ENCODE assay signal across 10 cellular contexts in the genomic region with DNA sequence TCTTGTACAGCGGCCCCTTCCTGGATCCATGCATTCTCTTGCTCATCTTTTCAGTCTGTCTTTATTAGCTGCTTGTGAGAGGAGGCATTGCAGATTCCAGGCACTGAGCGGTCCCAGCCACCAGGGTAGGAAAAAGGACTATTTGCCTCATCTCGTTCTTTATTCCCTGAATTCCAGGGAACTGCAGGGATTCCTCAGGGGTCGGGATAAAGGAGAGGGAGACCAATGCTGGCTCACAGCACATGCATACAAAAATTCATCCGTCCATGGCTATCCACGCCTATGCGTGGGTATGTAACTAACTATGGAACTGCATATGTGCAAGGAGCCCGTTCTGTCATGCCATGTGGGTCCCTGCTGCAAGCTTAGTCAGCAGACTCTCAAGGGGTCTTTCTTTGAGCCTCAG. TPM values are rescaled to one million over a fixed set of nuclear protein-coding genes. Genes with fewer than 3 reads are reported as not detected.
DNase-seq lines count a peak whose midpoint lies in the region; ATAC-seq and TF ChIP-seq lines count a peak whose summit lies in the region.
"Had no signal": no experiment of that assay in that cellular context is flagged by ENCODE, and none has a peak within 500 bp of the region (broad histone marks: within the 10 kb centered on the region; RNA-seq: fewer than 3 reads in every experiment).

No MANE protein-coding gene starts in this region.

- CTCF ChIA-PET in activated CD8-positive, alpha-beta T cell treated with anti-CD3 and anti-CD28 coated beads, Interleukin-2, amount 10 ng/mL, durations not matched to agents 7 days and 5 days (lab: Charles Lee) = no interaction called here

- H3K4me3 Mint-ChIP-seq in brain = peak overlapping the region; percentile 88 to 96 (median 91)
- no peak overlapping the region for H3K4me3 Mint-ChIP-seq in activated CD8-positive, alpha-beta T cell treated with anti-CD3 and anti-CD28 coated beads, Interleukin-2, amount 10 ng/mL, durations not matched to agents 7 days and 5 days

- H2BK15ac ChIP-seq in mesendoderm (replicated peaks; ENCODE audit: low read depth) = no peak overlapping the region

- H3K27ac Mint-ChIP-seq in brain = peak overlapping the region; percentile 34 to 100 (median 95)
- H3K27ac Mint-ChIP-seq in activated CD8-positive, alpha-beta T cell treated with anti-CD3 and anti-CD28 coated beads, Interleukin-2, amount 10 ng/mL, durations not matched to agents 7 days and 5 days = no peak overlapping the region

- H3K4me3 ChIP-seq in mesendoderm (ENCODE audit: low read length) = no peak overlapping the region
- no peak overlapping the region for H3K4me3 ChIP-seq in colonic mucosa

- no peak overlapping the region for H3K56ac ChIP-seq in mesendoderm (ENCODE audit: low read length)

- no peaks in the 10 kb centered on the region for H3K9me3 ChIP-seq in colonic mucosa

- H4K8ac ChIP-seq in mesendoderm (ENCODE audit: low read depth, low read length) = no peak overlapping the region

- H2AK5ac ChIP-seq in mesendoderm (ENCODE audit: low read length) = no peak overlapping the region

- no peak overlapping the region for H2BK120ac ChIP-seq in mesendoderm (ENCODE audit: low read depth, low read length)

- no peaks in the 10 kb centered on the region for H3K79me1 ChIP-seq in mesendoderm (ENCODE audit: low read length)

- peaks cover 30% of the 10 kb centered on the region for H3K27me3 Mint-ChIP-seq in brain
- H3K27me3 Mint-ChIP-seq in activated CD8-positive, alpha-beta T cell treated with anti-CD3 and anti-CD28 coated beads, Interleukin-2, amount 10 ng/mL, durations not matched to agents 7 days and 5 days (ENCODE audit: low read depth) = peaks cover 48% of the 10 kb centered on the region

- H3K4me2 ChIP-seq in mesendoderm (ENCODE audit: low read length) = peak overlapping the region; percentile 8

- no peak overlapping the region for H3K23ac ChIP-seq in mesendoderm (ENCODE audit: low read length)

- no peaks in the 10 kb centered on the region for H3K9me3 Mint-ChIP-seq in brain
- H3K9me3 Mint-ChIP-seq in activated CD8-positive, alpha-beta T cell treated with anti-CD3 and anti-CD28 coated beads, Interleukin-2, amount 10 ng/mL, durations not matched to agents 7 days and 5 days (ENCODE audit: insufficient read depth) = no peaks in the 10 kb centered on the region

- H3K4ac ChIP-seq in mesendoderm (ENCODE audit: low read depth, low read length) = no peak overlapping the region

- ATAC-seq in GM19463 (IDR thresholded peaks at IDR 0.05; ENCODE audit: unreplicated experiment) = no peak
- ATAC-seq in HG03469 (IDR thresholded peaks at IDR 0.05; ENCODE audit: unreplicated experiment) = no peak
- ATAC-seq in activated CD8-positive, alpha-beta T cell treated with anti-CD3 and anti-CD28 coated beads, Interleukin-2, amount 10 ng/mL, durations not matched to agents 7 days and 5 days = no peak

- TF ChIP-seq CTCF in brain (conservative IDR thresholded peaks at IDR 0.05) (no peak), colonic mucosa (IDR thresholded peaks at IDR 0.05) (no peak)

- DNase-seq in AG20443 (ENCODE audit: low spot score) (peak; percentile 14), ELF-1 (ENCODE audit: low read depth, low spot score) (peak; percentile 25), mesendoderm (peak; percentile 62), colonic mucosa (no peak)
- DNase-seq in activated CD8-positive, alpha-beta T cell treated with anti-CD3 and anti-CD28 coated beads, Interleukin-2, amount 10 ng/mL, durations not matched to agents 7 days and 5 days = no peak
- DNase-seq: DMS153, KG1 had no signal

- H3K4me1 Mint-ChIP-seq in brain = peaks cover 18% of the 10 kb centered on the region
- H3K4me1 Mint-ChIP-seq in activated CD8-positive, alpha-beta T cell treated with anti-CD3 and anti-CD28 coated beads, Interleukin-2, amount 10 ng/mL, durations not matched to agents 7 days and 5 days (ENCODE audit: low read depth) = peaks cover 4% of the 10 kb centered on the region

- intact Hi-C loops in colonic mucosa (cut with DNase I) = no loop called here

- H3K27ac ChIP-seq in mesendoderm (ENCODE audit: low read depth, low read length) (no peak overlapping the region), colonic mucosa (no peak overlapping the region)

- H2BK5ac ChIP-seq in mesendoderm (ENCODE audit: low read length) = no peak overlapping the region

- no CpG with 5 or more reads among the region's 8 CpGs for WGBS in mesendoderm (ENCODE audit: extremely low coverage, insufficient coverage, low lambda C conversion rate)

- H3K9ac ChIP-seq in mesendoderm (ENCODE audit: low read length) (no peak overlapping the region), colonic mucosa (ENCODE audit: low read depth in 2 of 2, low read length in 2 of 2) (no peak overlapping the region)

- POLR2A ChIA-PET in activated CD8-positive, alpha-beta T cell treated with anti-CD3 and anti-CD28 coated beads, Interleukin-2, amount 10 ng/mL, durations not matched to agents 7 days and 5 days (lab: Charles Lee) = no interaction called here

- H3K36me3 ChIP-seq in mesendoderm (ENCODE audit: control insufficient read depth, insufficient read depth, low read length) = no peaks in the 10 kb centered on the region
- H3K36me3 ChIP-seq in colonic mucosa = no peaks in the 10 kb centered on the region

- H3K36me3 Mint-ChIP-seq in brain = peaks cover 1% of the 10 kb centered on the region
- H3K36me3 Mint-ChIP-seq in activated CD8-positive, alpha-beta T cell treated with anti-CD3 and anti-CD28 coated beads, Interleukin-2, amount 10 ng/mL, durations not matched to agents 7 days and 5 days (ENCODE audit: low read depth) = no peaks in the 10 kb centered on the region

- H3K27me3 ChIP-seq in mesendoderm (ENCODE audit: insufficient read depth, low read length, poor library complexity) (no peaks in the 10 kb centered on the region), colonic mucosa (peaks cover 31% of the 10 kb centered on the region)

- H3K79me2 ChIP-seq in mesendoderm (ENCODE audit: control insufficient read depth, insufficient read depth, low read length) = no peaks in the 10 kb centered on the region

- H3K4me1 ChIP-seq in mesendoderm (ENCODE audit: control insufficient read depth, low read depth, low read length) (no peaks in the 10 kb centered on the region), colonic mucosa (no peaks in the 10 kb centered on the region)

- no peak overlapping the region for H4K5ac ChIP-seq in mesendoderm (ENCODE audit: low read length)

- no peak overlapping the region for H3K18ac ChIP-seq in mesendoderm (ENCODE audit: low read length)

RNA-seq across cellular contexts. Expression of gene PLPPR5, which starts 0.9 kb away (rescaled TPM):
- 0.58 TPM for polyA plus RNA-seq in brain (ENCODE audit: insufficient read depth, low read depth, low replicate concordance)
- polyA plus RNA-seq in mesendoderm (2013, experiment 1 of 2) = 2.2 TPM
- 2.5 TPM for polyA plus RNA-seq in mesendoderm (2013, experiment 2 of 2)
- under 1 TPM in 1 of 2 donors, not detected in 1; 0.16 TPM for total RNA-seq in colonic mucosa
- total RNA-seq in activated CD8-positive, alpha-beta T cell treated with anti-CD3 and anti-CD28 coated beads, Interleukin-2, amount 10 ng/mL, durations not matched to agents 7 days and 5 days = not detected

Comparison
In these comparisons a context has a peak if more than half of its experiments do, and no peak if none do; other contexts are left out.
1. DNase-seq: peak in AG20443 (single experiment), ELF-1 (single experiment) and mesendoderm (single experiment); none in colonic mucosa (single experiment) and activated CD8-positive, alpha-beta T cell treated with anti-CD3 and anti-CD28 coated beads, Interleukin-2, amount 10 ng/mL, durations not matched to agents 7 days and 5 days (single experiment).